Comparison of ENCODE assay signal across 10 cellular contexts in the genomic region with DNA sequence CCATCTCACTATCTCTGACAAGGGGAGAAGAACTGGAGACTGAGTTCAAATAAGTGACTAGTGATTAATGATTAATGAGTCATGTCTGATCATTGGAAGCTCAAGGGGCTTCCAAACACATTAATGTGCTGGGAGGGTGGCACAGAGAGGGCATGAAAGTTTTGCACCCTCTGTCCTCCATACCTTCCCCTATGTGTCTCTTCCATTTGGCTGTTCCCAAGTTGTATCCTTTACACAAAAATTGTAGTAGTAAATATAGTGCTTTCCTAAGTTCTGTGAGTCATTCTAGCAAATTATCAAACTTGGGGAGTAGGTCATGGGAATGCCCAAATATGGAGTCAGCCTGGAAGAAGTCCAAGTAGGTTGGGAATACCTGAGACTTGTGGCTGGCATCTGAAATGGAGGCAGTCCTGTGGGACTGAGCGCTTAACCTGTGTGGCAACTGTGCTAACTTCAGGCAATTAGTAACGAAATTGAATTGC. TPM values are rescaled to one million over a fixed set of nuclear protein-coding genes. Genes with fewer than 3 reads are reported as not detected.
DNase-seq lines count a peak whose midpoint lies in the region; ATAC-seq, FAIRE-seq and TF ChIP-seq lines count a peak whose summit lies in the region.
"Had no signal": no experiment of that assay in that cellular context is flagged by ENCODE, and none has a peak within 500 bp of the region (broad histone marks: within the 10 kb centered on the region; RNA-seq: fewer than 3 reads in every experiment).

No MANE protein-coding gene starts in this region.

- BruUV-seq in HCT116 (replicated peaks; lab: Mats Ljungman, UMichigan) (no TSS peak), GM12878 (replicated peaks; lab: Mats Ljungman, UMichigan) (no TSS peak)

- SMC1A ChIA-PET in GM12878 (lab: Charles Lee; ENCODE audit: uncharacterized antibody, unreplicated experiment) = interaction anchor here (0.9 to 1.3 kb wide), 2 partner anchors 28 to 33 kb away, joined by 3 to 5 read pairs; no protein-coding TSS in a partner anchor

- intact Hi-C loops in HCT116 (cut with micrococcal nuclease) = no loop called here
- intact Hi-C loops in GM12878 (cut with micrococcal nuclease; ENCODE audit: unreplicated experiment) = no loop called here

- CTCF ChIA-PET in HCT116 (lab: Charles Lee) (no interaction called here), GM12878 (lab: Yijun Ruan, JAX) (interaction anchor here (1.1 to 3.1 kb wide), 2 partner anchors 26 kb away, joined by 5 to 20 read pairs; no protein-coding TSS in a partner anchor)

- in situ Hi-C loops in GM12878 (cut with MboI) = no loop called here

- dilution Hi-C loops in keratinocyte (cut with MboI; ENCODE audit: extremely low pct_ligation_motif_present, low sequenced_read_pairs) = no loop called here

- H3K4me3 ChIP-seq in HCT116 (replicated peaks in 1 of 2; ENCODE audit: low read depth in 1 of 2, low read length in 2 of 2) (peak overlapping the region in 1 of 2 experiments; percentile 11; a peak in 1 of 4 replicates), GM12878 (0 out of 2 replicates have a peak overlapping the region, but pooled peaks have one; percentile 0), keratinocyte (ENCODE audit: control insufficient read depth in 2 of 3, extremely low read depth in 1 of 3, insufficient read depth in 2 of 3, low read depth in 1 of 3, low read length in 3 of 3) (peak overlapping the region in 2 of 3 experiments; percentile 32 to 56)

- no peaks in the 10 kb centered on the region for H3K9me1 ChIP-seq in keratinocyte (ENCODE audit: control insufficient read depth, extremely low read depth, insufficient read depth, low read length)

- peak overlapping the region; percentile 29; the same call in 1 of the 2 replicates for H3K9ac ChIP-seq in HCT116 (ENCODE audit: low read length)
- no peak overlapping the region for H3K9ac ChIP-seq in GM12878 (ENCODE audit: control insufficient read depth, insufficient read depth, low read length)
- peak overlapping the region; percentile 34 for H3K9ac ChIP-seq in keratinocyte (ENCODE audit: control insufficient read depth, extremely low read depth, insufficient read depth, low read length)

- TF ChIP-seq EP300 in GM12878 (IDR thresholded peaks at IDR 0.05; ENCODE audit: borderline replicate concordance in 1 of 2, control insufficient read depth in 1 of 2, low read depth in 2 of 2, low read length in 2 of 2) = no peak

- POLR2A ChIA-PET in HCT116 (lab: Charles Lee) (no interaction called here), GM12878 (lab: Charles Lee) (interaction anchor here (3.4 kb wide), 1 partner anchor 23 kb away, joined by 15 read pairs; the partner anchor contains the start of gene FBXL5)

- H4K20me1 ChIP-seq in HCT116 (ENCODE audit: insufficient read depth) (no peaks in the 10 kb centered on the region), GM12878 (ENCODE audit: control insufficient read depth, insufficient read depth) (no peaks in the 10 kb centered on the region), keratinocyte (ENCODE audit: control insufficient read depth, extremely low read depth, insufficient read depth, low read length) (no peaks in the 10 kb centered on the region)

- H3K4me2 ChIP-seq in HCT116 (ENCODE audit: low read length) = peak overlapping the region; percentile 74
- H3K4me2 ChIP-seq in GM12878 (ENCODE audit: control insufficient read depth, insufficient read depth) = peak overlapping the region; percentile 21; the same call in 1 of the 2 replicates
- peak overlapping the region; percentile 94 for H3K4me2 ChIP-seq in keratinocyte (ENCODE audit: control insufficient read depth, extremely low read depth, insufficient read depth, low read depth, low read length)

- no peak overlapping the region for H2AFZ ChIP-seq in HCT116 (ENCODE audit: low read depth, low read length, poor library complexity, severe bottlenecking)
- peak overlapping the region; percentile 54; the same call in 1 of the 2 replicates for H2AFZ ChIP-seq in GM12878 (ENCODE audit: control insufficient read depth, low read depth, low read length)
- peak overlapping the region; percentile 43 for H2AFZ ChIP-seq in keratinocyte (ENCODE audit: control insufficient read depth, low read length)

- H3K79me2 ChIP-seq in HCT116 (ENCODE audit: insufficient read depth, low read length) (peaks cover 96% of the 10 kb centered on the region), GM12878 (ENCODE audit: control insufficient read depth, insufficient read depth, low read length) (peaks cover 87% of the 10 kb centered on the region), keratinocyte (ENCODE audit: control insufficient read depth, insufficient read depth, low read length) (peaks cover 84% of the 10 kb centered on the region)

- ATAC-seq in HCT116 = peak; percentile 28
- ATAC-seq in GM12878 = no peak
- no peak for ATAC-seq in HG03460 (IDR thresholded peaks at IDR 0.05; ENCODE audit: unreplicated experiment)

- H3K9me3 ChIP-seq in HCT116 (ENCODE audit: control insufficient read depth in 1 of 2, insufficient read depth in 1 of 2, low read depth in 1 of 2, low read length in 2 of 2) (no peaks in the 10 kb centered on the region), GM12878 (replicated peaks; ENCODE audit: control insufficient read depth, insufficient read depth, low read length) (no peaks in the 10 kb centered on the region), keratinocyte (ENCODE audit: control insufficient read depth, low read depth, low read length) (no peaks in the 10 kb centered on the region)

- no peaks in the 10 kb centered on the region for H3K36me3 ChIP-seq in HCT116 (ENCODE audit: control insufficient read depth in 1 of 2, insufficient read depth in 2 of 2, low read length in 2 of 2)
- H3K36me3 ChIP-seq in GM12878 (ENCODE audit: control insufficient read depth in 2 of 2, insufficient read depth in 2 of 2, low read length in 1 of 2) = no peaks in the 10 kb centered on the region
- peaks cover 0 to 7% of the 10 kb centered on the region in 2 experiments for H3K36me3 ChIP-seq in keratinocyte (ENCODE audit: control insufficient read depth in 2 of 2, extremely low read depth in 1 of 2, insufficient read depth in 2 of 2, low read length in 2 of 2)

- H3K4me1 ChIP-seq in HCT116 (ENCODE audit: control insufficient read depth in 1 of 2, insufficient read depth in 2 of 2, low read length in 2 of 2) = peaks cover 22 to 47% of the 10 kb centered on the region in 2 experiments
- peaks cover 4% of the 10 kb centered on the region; the same call in 1 of the 2 replicates for H3K4me1 ChIP-seq in GM12878 (ENCODE audit: control insufficient read depth, insufficient read depth, low read length)
- peaks cover 36% of the 10 kb centered on the region for H3K4me1 ChIP-seq in keratinocyte (ENCODE audit: control insufficient read depth, extremely low read depth, insufficient read depth, low read length)

- TF ChIP-seq POLR2A in HCT116 (IDR thresholded peaks at IDR 0.05; ENCODE audit: borderline replicate concordance, extremely low read depth, insufficient read depth, insufficient read length) (no peak), GM12878 (IDR thresholded peaks at IDR 0.05; ENCODE audit: low read depth, low read length) (no peak)

- H3K9me2 ChIP-seq in HCT116 (ENCODE audit: insufficient read depth) = no peaks in the 10 kb centered on the region

- WGBS in GM12878 (ENCODE audit: insufficient coverage, insufficient replicate concordance, low lambda C conversion rate, missing lambda C conversion rate) = 74% methylated on average over 2 of the region's 2 CpGs

- no peak for TF ChIP-seq CTCF in HCT116 (IDR thresholded peaks at IDR 0.05 in 2 of 3, conservative IDR thresholded peaks at IDR 0.05 in 1 of 3; ENCODE audit: borderline replicate concordance in 1 of 3, insufficient read depth in 1 of 3, low read depth in 2 of 3, low read length in 2 of 3)
- TF ChIP-seq CTCF in GM12878 (IDR thresholded peaks at IDR 0.05 in 2 of 3, conservative IDR thresholded peaks at IDR 0.05 in 1 of 3; ENCODE audit: control insufficient read depth in 2 of 3, extremely low read depth in 1 of 3, insufficient read depth in 1 of 3, low read depth in 3 of 3, low read length in 3 of 3) = no peak
- peak in 1 of 3 experiments; percentile 8 for TF ChIP-seq CTCF in keratinocyte (optimal IDR thresholded peaks at IDR 0.05 in 1 of 3, IDR thresholded peaks at IDR 0.05 in 1 of 3, conservative IDR thresholded peaks at IDR 0.05 in 1 of 3; ENCODE audit: extremely low read depth in 1 of 3, insufficient read depth in 2 of 3, low read length in 3 of 3)
- no peak for TF ChIP-seq CTCF in D721Med (IDR thresholded peaks at IDR 0.05; ENCODE audit: insufficient read depth, missing control alignments)

- no peak for FAIRE-seq in GM12878 (lab: Jason Lieb, UNC)
- FAIRE-seq in keratinocyte (lab: Jason Lieb, UNC) = peak; percentile 94
- no peak for FAIRE-seq in D721Med (lab: Jason Lieb, UNC)

- RAD21 ChIA-PET in HCT116 (lab: Charles Lee; ENCODE audit: low non-redundant PET in 1 of 2, low total read pairs in 2 of 2, uncharacterized antibody in 2 of 2, unreplicated experiment in 2 of 2) = no interaction called here
- RAD21 ChIA-PET in GM12878 (lab: Charles Lee; ENCODE audit: unreplicated experiment) = interaction anchor here (0.6 to 2.8 kb wide), 3 partner anchors 23 to 51 kb away, joined by 3 to 15 read pairs (median 5); no protein-coding TSS in a partner anchor

- H3K27me3 ChIP-seq in HCT116 (ENCODE audit: insufficient read depth, low read length) (no peaks in the 10 kb centered on the region), GM12878 (replicated peaks in 1 of 2; ENCODE audit: control insufficient read depth in 2 of 2, insufficient read depth in 2 of 2, low read length in 1 of 2) (no peaks in the 10 kb centered on the region), keratinocyte (ENCODE audit: control insufficient read depth, extremely low read depth, insufficient read depth, low read length) (no peaks in the 10 kb centered on the region)

- H3K27ac ChIP-seq in HCT116 (ENCODE audit: low read depth, low read length) = peak overlapping the region; percentile 48; the same call in 1 of the 2 replicates
- H3K27ac ChIP-seq in GM12878 (ENCODE audit: control insufficient read depth, insufficient read depth) = peak overlapping the region; percentile 24; the same call in 1 of the 2 replicates
- peak overlapping the region; percentile 85 for H3K27ac ChIP-seq in keratinocyte (ENCODE audit: control insufficient read depth, insufficient read depth, low read length)

- no peak for TF ChIP-seq RAD21 in HCT116 (IDR thresholded peaks at IDR 0.05; ENCODE audit: low read depth)
- TF ChIP-seq RAD21 in GM12878 (IDR thresholded peaks at IDR 0.05; ENCODE audit: insufficient read depth, low read depth, low read length) = no peak

- DNase-seq in A172 (ENCODE audit: low spot score) (peak; percentile 82), HCT116 (ENCODE audit: low read depth, low spot score) (peak; percentile 82), GM12878 (ENCODE audit: low read depth, low spot score) (no peak), keratinocyte (ENCODE audit: low read depth, low spot score) (peak; percentile 91), D721Med (ENCODE audit: insufficient read length, low spot score) (no peak), NCI-H510A treated with DMSO at 0.1 percent for 48 hours (lab: John Stamatoyannopoulos, UW) (no peak)
- no peak for DNase-seq in activated CD8-positive, alpha-beta memory T cell treated with anti-CD3 and anti-CD28 coated beads, Interleukin-2, amount 50 U/mL, for 48 hours
- DNase-seq: NCI-H1092; stimulated activated CD4-positive, alpha-beta T cell treated with anti-CD3 and anti-CD28 coated beads, Interleukin-2, amount 100 ng/mL, for 24 hours had no signal

RNA-seq across cellular contexts. Expression of gene FAM200B, which starts 4.1 kb away (rescaled TPM):
- 68.7 and 75.9 TPM in 2 replicates for total RNA-seq in A172 (2014; rRNA removed; shearing (Covaris generic))
- total RNA-seq in HCT116 (2021; ENCODE audit: unreplicated experiment) = 26.1 TPM
- 13.9 and 20.4 TPM in 2 replicates for polyA plus RNA-seq in HCT116 (2012)
- total RNA-seq in GM12878 (2013; cell fraction: nucleolus; rRNA removed) = 17.9 and 19.0 TPM in 2 replicates
- 13.8 and 19.7 TPM in 2 replicates for total RNA-seq in GM12878 (2014; rRNA removed)
- total RNA-seq in GM12878 (2014; rRNA removed; fragmentation: Illumina TruSeq; extraction: Trizol) = 21.2 and 26.6 TPM in 2 replicates
- 14.9 and 15.9 TPM in 2 replicates for total RNA-seq in GM12878 (2021)
- 12.7 TPM for polyA plus RNA-seq in GM12878 (2011; ENCODE audit: low read depth)
- 14.2 and 20.3 TPM in 2 replicates for polyA plus RNA-seq in GM12878 (2011; rRNA removed)
- polyA plus RNA-seq in GM12878 (2011; cell fraction: cytosol; rRNA removed) = 6.2 and 8.0 TPM in 2 replicates
- polyA plus RNA-seq in GM12878 (2011; cell fraction: nucleus; rRNA removed) = 15.3 and 20.2 TPM in 2 replicates
- 18.3 and 23.1 TPM in 2 replicates for polyA plus RNA-seq in GM12878 (2012)
- polyA plus RNA-seq in GM12878 (2014; fragmentation: Illumina TruSeq; extraction: Trizol) = 36.4 and 37.1 TPM in 2 replicates
- polyA plus RNA-seq in GM12878 (2014; fragmentation: Nextera tagmentation; extraction: Ambion mirVana) = 10 to 100 TPM; 24.4 to 27.0 TPM
- 20.1 and 22.1 TPM in 2 replicates for polyA plus RNA-seq in GM12878 (2014; rRNA removed)
- 10 to 100 TPM; 42.2 to 48.5 TPM for polyA plus RNA-seq in GM12878 (2016; fragmentation: Nextera tagmentation; extraction: Ambion mirVana)
- polyA minus RNA-seq in GM12878 (2011; rRNA and poly(A)+ RNA removed) = 4.0 and 8.6 TPM in 2 replicates
- polyA minus RNA-seq in GM12878 (2011; cell fraction: cytosol; rRNA and poly(A)+ RNA removed) = 3.6 and 5.2 TPM in 2 replicates
- 10.8 and 16.6 TPM in 2 replicates for polyA minus RNA-seq in GM12878 (2011; cell fraction: nucleus; rRNA and poly(A)+ RNA removed)
- 15.6 to 36.6 TPM (median 33.4 TPM) in 3 replicates for polyA plus RNA-seq in keratinocyte
- polyA plus RNA-seq in keratinocyte (2011; ENCODE audit: low read depth) = 12.9 TPM
- polyA plus RNA-seq in keratinocyte (2011; cell fraction: cytosol; rRNA removed) = 24.8 and 46.1 TPM in 2 replicates
- 20.5 and 26.7 TPM in 2 replicates for polyA plus RNA-seq in keratinocyte (2011; cell fraction: nucleus; rRNA removed)
- 31.5 and 34.6 TPM in 2 replicates for polyA plus RNA-seq in keratinocyte (2012; ENCODE audit: low replicate concordance)
- 1.9 to 9.4 TPM (median 4.4 TPM) in 3 replicates for polyA minus RNA-seq in keratinocyte
- 8.1 TPM for polyA minus RNA-seq in keratinocyte (2011; cell fraction: cytosol; rRNA and poly(A)+ RNA removed)
- 3.4 and 5.0 TPM in 2 replicates for polyA minus RNA-seq in keratinocyte (2011; cell fraction: nucleus; rRNA and poly(A)+ RNA removed)

RNA-seq across cellular contexts. Expression of gene FBXL5, which starts 22.4 kb away (rescaled TPM):
- total RNA-seq in A172 (2014; rRNA removed; shearing (Covaris generic)) = 80.7 and 89.3 TPM in 2 replicates
- 20.6 TPM for total RNA-seq in HCT116 (2021; ENCODE audit: unreplicated experiment)
- polyA plus RNA-seq in HCT116 (2012) = 10.6 and 12.9 TPM in 2 replicates
- 85.8 and 87.6 TPM in 2 replicates for total RNA-seq in GM12878 (2013; cell fraction: nucleolus; rRNA removed)
- 39.5 and 42.5 TPM in 2 replicates for total RNA-seq in GM12878 (2014; rRNA removed)
- total RNA-seq in GM12878 (2014; rRNA removed; fragmentation: Illumina TruSeq; extraction: Trizol) = 34.7 and 36.7 TPM in 2 replicates
- total RNA-seq in GM12878 (2021) = 30.7 and 31.9 TPM in 2 replicates
- 16.1 TPM for polyA plus RNA-seq in GM12878 (2011; ENCODE audit: low read depth)
- polyA plus RNA-seq in GM12878 (2011; rRNA removed) = 46.2 and 69.1 TPM in 2 replicates
- 16.0 and 16.8 TPM in 2 replicates for polyA plus RNA-seq in GM12878 (2011; cell fraction: cytosol; rRNA removed)
- polyA plus RNA-seq in GM12878 (2011; cell fraction: nucleus; rRNA removed) = 25.3 and 25.8 TPM in 2 replicates
- 19.4 and 23.9 TPM in 2 replicates for polyA plus RNA-seq in GM12878 (2012)
- polyA plus RNA-seq in GM12878 (2014; fragmentation: Illumina TruSeq; extraction: Trizol) = 25.1 and 36.0 TPM in 2 replicates
- 10 to 100 TPM; 10.1 to 12.3 TPM for polyA plus RNA-seq in GM12878 (2014; fragmentation: Nextera tagmentation; extraction: Ambion mirVana)
- polyA plus RNA-seq in GM12878 (2014; rRNA removed) = 23.8 and 32.3 TPM in 2 replicates
- polyA plus RNA-seq in GM12878 (2016; fragmentation: Nextera tagmentation; extraction: Ambion mirVana) = 10 to 100 TPM; 42.2 to 44.5 TPM
- 42.7 and 60.0 TPM in 2 replicates for polyA minus RNA-seq in GM12878 (2011; rRNA and poly(A)+ RNA removed)
- polyA minus RNA-seq in GM12878 (2011; cell fraction: cytosol; rRNA and poly(A)+ RNA removed) = 17.5 and 18.0 TPM in 2 replicates
- polyA minus RNA-seq in GM12878 (2011; cell fraction: nucleus; rRNA and poly(A)+ RNA removed) = 54.8 and 81.6 TPM in 2 replicates
- polyA plus RNA-seq in keratinocyte = 38.9 to 63.1 TPM (median 50.4 TPM) in 3 replicates
- 58.7 TPM for polyA plus RNA-seq in keratinocyte (2011; ENCODE audit: low read depth)
- polyA plus RNA-seq in keratinocyte (2011; cell fraction: cytosol; rRNA removed) = 33.6 and 66.5 TPM in 2 replicates
- 57.7 and 69.8 TPM in 2 replicates for polyA plus RNA-seq in keratinocyte (2011; cell fraction: nucleus; rRNA removed)
- 32.3 and 46.8 TPM in 2 replicates for polyA plus RNA-seq in keratinocyte (2012; ENCODE audit: low replicate concordance)
- polyA minus RNA-seq in keratinocyte = 33.0 to 79.0 TPM (median 57.3 TPM) in 3 replicates
- 47.8 TPM for polyA minus RNA-seq in keratinocyte (2011; cell fraction: cytosol; rRNA and poly(A)+ RNA removed)
- 49.9 and 80.8 TPM in 2 replicates for polyA minus RNA-seq in keratinocyte (2011; cell fraction: nucleus; rRNA and poly(A)+ RNA removed)

RNA-seq across cellular contexts. Expression of gene BST1, which starts 25.3 kb away (rescaled TPM):
- not detected in 2 replicates for total RNA-seq in A172 (2014; rRNA removed; shearing (Covaris generic))
- 0.44 TPM for total RNA-seq in HCT116 (2021; ENCODE audit: unreplicated experiment)
- polyA plus RNA-seq in HCT116 (2012) = 0.10 and 0.21 TPM in 2 replicates
- total RNA-seq in GM12878 (2013; cell fraction: nucleolus; rRNA removed) = not detected in 2 replicates
- 0.11 TPM in 1 of 2 replicates, not detected in the other for total RNA-seq in GM12878 (2014; rRNA removed)
- total RNA-seq in GM12878 (2014; rRNA removed; fragmentation: Illumina TruSeq; extraction: Trizol) = 0.31 TPM in 1 of 2 replicates, not detected in the other
- 0.31 and 0.32 TPM in 2 replicates for total RNA-seq in GM12878 (2021)
- not detected for polyA plus RNA-seq in GM12878 (2011; ENCODE audit: low read depth)
- 0.04 TPM in 1 of 2 replicates, not detected in the other for polyA plus RNA-seq in GM12878 (2011; rRNA removed)
- polyA plus RNA-seq in GM12878 (2011; cell fraction: cytosol; rRNA removed) = 0.03 and 0.07 TPM in 2 replicates
- polyA plus RNA-seq in GM12878 (2011; cell fraction: nucleus; rRNA removed) = not detected in 2 replicates
- polyA plus RNA-seq in GM12878 (2012) = 0.07 TPM in 1 of 2 replicates, not detected in the other
- 0.25 TPM in 1 of 2 replicates, not detected in the other for polyA plus RNA-seq in GM12878 (2014; fragmentation: Illumina TruSeq; extraction: Trizol)
- polyA plus RNA-seq in GM12878 (2014; fragmentation: Nextera tagmentation; extraction: Ambion mirVana) = under 1 TPM; 0.09 to 0.10 TPM
- 0.08 TPM in 1 of 2 replicates, not detected in the other for polyA plus RNA-seq in GM12878 (2014; rRNA removed)
- under 1 TPM; 0.11 to 0.42 TPM for polyA plus RNA-seq in GM12878 (2016; fragmentation: Nextera tagmentation; extraction: Ambion mirVana)
- not detected in 2 replicates for polyA minus RNA-seq in GM12878 (2011; rRNA and poly(A)+ RNA removed)
- not detected in 2 replicates for polyA minus RNA-seq in GM12878 (2011; cell fraction: cytosol; rRNA and poly(A)+ RNA removed)
- polyA minus RNA-seq in GM12878 (2011; cell fraction: nucleus; rRNA and poly(A)+ RNA removed) = not detected in 2 replicates
- 0.58 to 1.2 TPM (median 1.1 TPM) in 3 replicates for polyA plus RNA-seq in keratinocyte
- polyA plus RNA-seq in keratinocyte (2011; ENCODE audit: low read depth) = 0.37 TPM
- 0.64 and 1.1 TPM in 2 replicates for polyA plus RNA-seq in keratinocyte (2011; cell fraction: cytosol; rRNA removed)
- 0.33 and 0.88 TPM in 2 replicates for polyA plus RNA-seq in keratinocyte (2011; cell fraction: nucleus; rRNA removed)
- polyA plus RNA-seq in keratinocyte (2012; ENCODE audit: low replicate concordance) = 0.83 and 1.3 TPM in 2 replicates
- polyA minus RNA-seq in keratinocyte = 0.20 to 0.54 TPM (median 0.43 TPM) in 3 replicates
- polyA minus RNA-seq in keratinocyte (2011; cell fraction: cytosol; rRNA and poly(A)+ RNA removed) = not detected
- 0.54 TPM in 1 of 2 replicates, not detected in the other for polyA minus RNA-seq in keratinocyte (2011; cell fraction: nucleus; rRNA and poly(A)+ RNA removed)

Comparison
In these comparisons a context has a peak if more than half of its experiments do, and no peak if none do; other contexts are left out.
1. DNase-seq: peak in A172 (single experiment), HCT116 (single experiment) and keratinocyte (single experiment); none in GM12878 (single experiment), D721Med (single experiment), activated CD8-positive, alpha-beta memory T cell treated with anti-CD3 and anti-CD28 coated beads, Interleukin-2, amount 50 U/mL, for 48 hours (single experiment) and NCI-H510A treated with DMSO at 0.1 percent for 48 hours (single experiment).
2. H3K27ac ChIP-seq: peak in every context shown above with its lines; median percentile 85 in keratinocyte; 48 in HCT116; 24 in GM12878.
3. H3K4me2 ChIP-seq: peak in every context shown above with its lines; median percentile 94 in keratinocyte; 74 in HCT116; 21 in GM12878.